In genomic region chr9:127534250-127534649, GRCh38 we compare ENCODE assay signal across 1 cellular context.
TF ChIP-seq lines count a peak whose summit lies in the region.

No MANE protein-coding gene starts in this region.

TF ChIP-seq in HCT116, 20 proteins besides CTCF, POLR2A, EP300 and RAD21 (continued from another document):
- no peak for TF ChIP-seq ZBTB33 (IDR thresholded peaks at IDR 0.05; ENCODE audit: extremely low read depth, insufficient replicate concordance, low read length)
- TF ChIP-seq ATF3 (IDR thresholded peaks at IDR 0.05): no peak
- no peak for TF ChIP-seq CEBPB (IDR thresholded peaks at IDR 0.05; ENCODE audit: low read depth)
- TF ChIP-seq SP1 (IDR thresholded peaks at IDR 0.05; ENCODE audit: low read depth): no peak
- no peak for TF ChIP-seq FOSL1 (IDR thresholded peaks at IDR 0.05; ENCODE audit: low read depth)
- TF ChIP-seq EGR1 (IDR thresholded peaks at IDR 0.05; ENCODE audit: low read depth): no peak
- TF ChIP-seq YY1 (IDR thresholded peaks at IDR 0.05; ENCODE audit: extremely low read depth, insufficient replicate concordance, low read depth, low read length): no peak
- TF ChIP-seq REST (IDR thresholded peaks at IDR 0.05; ENCODE audit: low read depth): no peak
- no peak for TF ChIP-seq SRF (IDR thresholded peaks at IDR 0.05; ENCODE audit: low read depth)
- TF ChIP-seq ZNF274 (IDR thresholded peaks at IDR 0.05; ENCODE audit: low read depth, low read length): no peak
- TF ChIP-seq CBX3 (IDR thresholded peaks at IDR 0.05; ENCODE audit: low read depth): no peak
- TF ChIP-seq MAX (IDR thresholded peaks at IDR 0.05): no peak
- no peak for TF ChIP-seq ELF1 (IDR thresholded peaks at IDR 0.05; ENCODE audit: borderline replicate concordance, low read depth)
